25 cellular contexts compared by ENCODE assay signal in genomic region chr6:79985128-79985527, GRCh38. TPM values are rescaled to one million over a fixed set of nuclear protein-coding genes. Genes with fewer than 3 reads are reported as not detected.
"Had no signal": no experiment of that assay in that cellular context is flagged by ENCODE, and none has a peak within 500 bp of the region (broad histone marks: within the 10 kb centered on the region; RNA-seq: fewer than 3 reads in every experiment).

No MANE protein-coding gene starts in this region.

- H3K9me3 ChIP-seq: ascending aorta, colonic mucosa, heart right ventricle, left ventricle myocardium inferior, transverse colon, uterus had no signal

- H3K27ac Mint-ChIP-seq: activated CD4-positive, alpha-beta memory T cell treated with anti-CD3 and anti-CD28 coated beads, Interleukin-2, amount 10 ng/mL, durations not matched to agents 7 days and 5 days; activated CD8-positive, alpha-beta memory T cell treated with anti-CD3 and anti-CD28 coated beads, Interleukin-2, amount 10 ng/mL, durations not matched to agents 7 days and 5 days; activated naive CD4-positive, alpha-beta T cell treated with anti-CD3 and anti-CD28 coated beads for 36 hours; activated naive CD8-positive, alpha-beta T cell treated with anti-CD3 and anti-CD28 coated beads, Interleukin-2, amount 50 U/mL, for 24 hours; endodermal cell; progenitor cell of endocrine pancreas had no signal

- H3K4me1 Mint-ChIP-seq: activated CD8-positive, alpha-beta memory T cell treated with anti-CD3 and anti-CD28 coated beads, Interleukin-2, amount 10 ng/mL, durations not matched to agents 7 days and 5 days; activated naive CD8-positive, alpha-beta T cell treated with anti-CD3 and anti-CD28 coated beads, Interleukin-2, amount 50 U/mL, for 24 hours; central memory CD8-positive, alpha-beta T cell; endodermal cell; neural crest cell had no signal

- H3K4me3 Mint-ChIP-seq: activated CD4-positive, alpha-beta memory T cell treated with anti-CD3 and anti-CD28 coated beads, Interleukin-2, amount 10 ng/mL, durations not matched to agents 7 days and 5 days; activated CD8-positive, alpha-beta memory T cell treated with anti-CD3 and anti-CD28 coated beads, Interleukin-2, amount 10 ng/mL, durations not matched to agents 7 days and 5 days; activated naive CD4-positive, alpha-beta T cell treated with anti-CD3 and anti-CD28 coated beads for 36 hours; activated naive CD8-positive, alpha-beta T cell treated with anti-CD3 and anti-CD28 coated beads, Interleukin-2, amount 50 U/mL, for 24 hours; central memory CD8-positive, alpha-beta T cell; endodermal cell; naive B cell; neural crest cell had no signal

- H3K27me3 ChIP-seq: ascending aorta, colonic mucosa, heart right ventricle, transverse colon, uterus had no signal

- H3K4me1 ChIP-seq: ascending aorta, colonic mucosa, heart right ventricle, left ventricle myocardium inferior, transverse colon, uterus had no signal

- H3K36me3 ChIP-seq: ascending aorta, colonic mucosa, heart right ventricle, left ventricle myocardium inferior, transverse colon, uterus had no signal

- ATAC-seq: activated CD8-positive, alpha-beta memory T cell treated with anti-CD3 and anti-CD28 coated beads, Interleukin-2, amount 10 ng/mL, durations not matched to agents 7 days and 5 days; activated naive CD8-positive, alpha-beta T cell treated with anti-CD3 and anti-CD28 coated beads, Interleukin-2, amount 50 U/mL, for 24 hours; heart right ventricle had no signal

- H3K4me3 ChIP-seq: ascending aorta, colonic mucosa, heart right ventricle, left ventricle myocardium inferior, transverse colon, uterus had no signal

- H3K36me3 Mint-ChIP-seq: activated CD8-positive, alpha-beta memory T cell treated with anti-CD3 and anti-CD28 coated beads, Interleukin-2, amount 10 ng/mL, durations not matched to agents 7 days and 5 days; naive B cell had no signal

- DNase-seq: activated CD4-positive, alpha-beta memory T cell treated with anti-CD3 and anti-CD28 coated beads, Interleukin-2, amount 10 ng/mL, durations not matched to agents 7 days and 5 days; activated CD4-positive, alpha-beta T cell treated with anti-CD3 and anti-CD28 coated beads for 48 hours; activated CD4-positive, CD25-positive, alpha-beta regulatory T cell; activated CD8-positive, alpha-beta memory T cell treated with anti-CD3 and anti-CD28 coated beads, Interleukin-2, amount 10 ng/mL, durations not matched to agents 7 days and 5 days; activated naive CD4-positive, alpha-beta T cell treated with anti-CD3 and anti-CD28 coated beads for 36 hours; activated naive CD8-positive, alpha-beta T cell treated with anti-CD3 and anti-CD28 coated beads, Interleukin-2, amount 50 U/mL, for 24 hours; activated T-cell treated with anti-CD3 and anti-CD28 coated beads, Interleukin-2, amount 50 U/mL, for 1 hour; colonic mucosa; endodermal cell; foreskin melanocyte; heart right ventricle; kidney glomerular epithelial cell; left ventricle myocardium inferior; mammary epithelial cell; naive B cell; stimulated activated CD8-positive, alpha-beta memory T cell treated with anti-CD3 and anti-CD28 coated beads, Interleukin-4, amount 100 ng/mL, for 48 hours; stimulated activated naive CD4-positive, alpha-beta T cell; T-helper 9 cell; transverse colon; uterus had no signal

- H3K27me3 Mint-ChIP-seq: activated naive CD8-positive, alpha-beta T cell treated with anti-CD3 and anti-CD28 coated beads, Interleukin-2, amount 50 U/mL, for 24 hours; central memory CD8-positive, alpha-beta T cell; progenitor cell of endocrine pancreas had no signal

- H3K27ac ChIP-seq: ascending aorta, colonic mucosa, epithelial cell of prostate, heart right ventricle, left ventricle myocardium inferior, transverse colon, uterus had no signal

RNA-seq across cellular contexts. Expression of gene TTK, which starts 19.3 kb away (rescaled TPM):
- total RNA-seq: ascending aorta had no signal
